8 cellular contexts compared by ENCODE assay signal in the genomic region with DNA sequence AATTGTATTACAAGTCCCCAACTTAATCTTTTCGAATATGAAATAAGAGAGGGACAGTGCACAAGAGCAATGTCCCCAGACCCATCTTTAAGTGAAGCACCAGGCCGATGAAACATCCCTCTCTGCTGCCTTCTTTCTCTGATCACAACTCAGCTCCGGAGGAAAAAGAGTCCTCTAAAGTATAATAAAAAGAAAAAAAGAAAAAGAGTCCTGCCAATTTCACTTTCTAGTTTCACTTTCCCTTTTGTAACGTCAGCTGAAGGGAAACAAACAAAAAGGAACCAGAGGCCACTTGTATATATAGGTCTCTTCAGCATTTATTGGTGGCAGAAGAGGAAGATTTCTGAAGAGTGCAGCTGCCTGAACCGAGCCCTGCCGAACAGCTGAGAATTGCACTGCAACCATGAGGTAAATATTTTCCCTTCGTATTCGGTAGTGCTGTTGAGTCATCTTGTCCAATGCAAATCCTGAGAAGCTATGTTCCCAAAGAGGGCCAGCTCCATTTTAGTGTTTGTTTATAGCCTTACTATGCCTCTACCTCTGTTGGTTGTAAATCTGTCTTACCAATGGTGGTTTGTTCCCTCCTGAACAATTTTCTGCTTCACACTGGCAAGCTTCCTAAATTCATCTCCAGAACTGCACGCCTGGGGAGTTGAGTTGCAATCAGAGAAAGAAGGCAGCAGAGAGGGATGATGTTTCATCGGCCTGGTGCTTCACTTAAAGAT.
DNase-seq lines count a peak whose midpoint lies in the region; ATAC-seq and TF ChIP-seq lines count a peak whose summit lies in the region.

A gene with protein sequence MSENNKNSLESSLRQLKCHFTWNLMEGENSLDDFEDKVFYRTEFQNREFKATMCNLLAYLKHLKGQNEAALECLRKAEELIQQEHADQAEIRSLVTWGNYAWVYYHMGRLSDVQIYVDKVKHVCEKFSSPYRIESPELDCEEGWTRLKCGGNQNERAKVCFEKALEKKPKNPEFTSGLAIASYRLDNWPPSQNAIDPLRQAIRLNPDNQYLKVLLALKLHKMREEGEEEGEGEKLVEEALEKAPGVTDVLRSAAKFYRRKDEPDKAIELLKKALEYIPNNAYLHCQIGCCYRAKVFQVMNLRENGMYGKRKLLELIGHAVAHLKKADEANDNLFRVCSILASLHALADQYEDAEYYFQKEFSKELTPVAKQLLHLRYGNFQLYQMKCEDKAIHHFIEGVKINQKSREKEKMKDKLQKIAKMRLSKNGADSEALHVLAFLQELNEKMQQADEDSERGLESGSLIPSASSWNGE (plus strand): TSS at position 326 of the 725 bp plus-strand sequence. CDS start 78 bp downstream, at position 404.

- H3K9me3 ChIP-seq in neutrophil: no peaks in the 10 kb centered on the region

- peak within 1 kb of the TSS; percentile 96 for H3K27ac ChIP-seq in neutrophil

- H3K36me3 ChIP-seq in neutrophil: peaks cover 13% of the 10 kb centered on the region

- H3K27me3 ChIP-seq in neutrophil: no peaks in the 10 kb centered on the region

- H3K4me1 ChIP-seq in neutrophil (ENCODE audit: control insufficient read depth in 1 of 2, insufficient read depth in 1 of 2, low read depth in 1 of 2, low read length in 1 of 2): peaks cover 38 to 44% of the 10 kb centered on the region in 2 experiments

- DNase-seq in AML-193 (lab: John Stamatoyannopoulos, UW) (peak; percentile 28 to 44), NCI-H345 treated with DMSO at 0.1 percent for 48 hours (lab: John Stamatoyannopoulos, UW; ENCODE audit: unreplicated experiment) (peak; percentile 16), activated T-cell treated with anti-CD3 and anti-CD28 coated beads for 1 hour (ENCODE audit: low read depth) (peak; percentile 23), fibroblast of gingiva (ENCODE audit: low read depth) (peak; percentile 59), NCI-H1930 (lab: John Stamatoyannopoulos, UW) (no peak)

- no peak for TF ChIP-seq CTCF in neutrophil (IDR thresholded peaks at IDR 0.05)

- ATAC-seq in GM18520 (IDR thresholded peaks at IDR 0.05; ENCODE audit: unreplicated experiment): peak; percentile 54
- ATAC-seq in HG02973 (IDR thresholded peaks at IDR 0.05; ENCODE audit: unreplicated experiment): peak; percentile 68

- H3K4me3 ChIP-seq in neutrophil (ENCODE audit: low read depth in 1 of 2, low read length in 1 of 2): peak within 1 kb of the TSS; percentile 85 to 92

Comparison
In these comparisons a context has a peak if more than half of its experiments do, and no peak if none do; other contexts are left out.
1. DNase-seq: peak in AML-193 (2 of 2), NCI-H345 treated with DMSO at 0.1 percent for 48 hours (single experiment), activated T-cell treated with anti-CD3 and anti-CD28 coated beads for 1 hour (single experiment) and fibroblast of gingiva (single experiment); none in NCI-H1930 (0 of 2).